13 cellular contexts compared by ENCODE assay signal in the genomic region with DNA sequence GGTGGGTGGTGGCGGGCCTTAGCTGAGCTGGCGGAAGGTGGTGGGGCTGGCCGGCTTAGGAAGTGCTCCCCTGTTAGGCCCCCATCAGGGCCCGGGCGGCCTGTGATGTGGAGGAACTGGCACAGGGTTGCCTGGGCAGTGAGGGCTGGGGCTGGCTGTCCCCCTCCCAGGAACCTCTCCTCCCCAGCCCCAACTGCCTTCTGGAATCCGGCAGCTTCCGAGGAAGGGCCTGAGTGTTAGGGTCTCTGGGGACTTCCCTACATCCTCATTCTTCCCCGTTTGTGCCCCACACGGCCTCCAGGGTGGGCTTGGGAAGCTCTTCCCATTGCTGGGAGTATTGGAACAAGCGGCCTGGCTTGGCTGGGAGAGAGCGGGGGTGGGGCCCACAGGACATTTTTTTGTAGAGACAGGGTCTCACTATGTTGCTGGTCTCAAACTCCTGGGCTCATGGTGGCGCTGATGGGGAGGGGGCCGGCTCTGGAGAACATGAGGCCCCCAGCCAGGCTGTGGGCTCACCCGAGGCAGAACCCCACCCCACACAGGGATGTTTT.
DNase-seq lines count a peak whose midpoint lies in the region; ATAC-seq and TF ChIP-seq lines count a peak whose summit lies in the region.
"Had no signal": no experiment of that assay in that cellular context is flagged by ENCODE, and none has a peak within 500 bp of the region (broad histone marks: within the 10 kb centered on the region; RNA-seq: fewer than 3 reads in every experiment).

No MANE protein-coding gene starts in this region.

- TF ChIP-seq POLR2A in GM18505 (IDR thresholded peaks at IDR 0.05; ENCODE audit: borderline replicate concordance, extremely low read depth, insufficient read depth, insufficient read length): no peak

- H3K4me1 ChIP-seq in ACC112 (ENCODE audit: control insufficient read depth, insufficient read depth, low read length, unreplicated experiment) (peaks cover 40% of the 10 kb centered on the region), right cardiac atrium (ENCODE audit: control insufficient read depth, insufficient read depth, low read length) (peaks cover 20% of the 10 kb centered on the region), psoas muscle (peaks cover 67% of the 10 kb centered on the region)
- H3K4me1 ChIP-seq: HAP-1 had no signal

- H2AFZ ChIP-seq in ACC112 (ENCODE audit: low read length, unreplicated experiment): peak overlapping the region; percentile 14

- peak; percentile 44 for DNase-seq in SK-N-DZ (ENCODE audit: low spot score)
- peak in 2 of 3 donors; percentile 49 to 52 for DNase-seq in right cardiac atrium
- no peak for DNase-seq in psoas muscle
- DNase-seq in occipital lobe (lab: John Stamatoyannopoulos, UW): no peak
- DNase-seq in activated naive CD4-positive, alpha-beta T cell treated with Interleukin-2 at 50 U/mL for 16 hours: no peak
- DNase-seq in left lobe of liver (ENCODE audit: low spot score): no peak
- DNase-seq: activated CD8-positive, alpha-beta T cell treated with anti-CD3 and anti-CD28 coated beads for 36 hours; activated naive CD8-positive, alpha-beta T cell treated with anti-CD3 and anti-CD28 coated beads, Interleukin-2, amount 10 ng/mL, durations not matched to agents 7 days and 5 days; NCI-H510A; T-cell had no signal

- TF ChIP-seq CTCF in psoas muscle (IDR thresholded peaks at IDR 0.05): no peak

- WGBS in right cardiac atrium: 57% methylated on average over 14 of the region's 14 CpGs
- WGBS in psoas muscle, 3 donors: 60 to 73% (median 61%) methylated on average over 13 to 14 of the region's 14 CpGs

- no peaks in the 10 kb centered on the region for H3K36me3 ChIP-seq in ACC112 (ENCODE audit: insufficient read depth, low read length)
- H3K36me3 ChIP-seq in psoas muscle (ENCODE audit: insufficient read depth in 1 of 2, low read depth in 1 of 2): no peaks in the 10 kb centered on the region
- H3K36me3 ChIP-seq: HAP-1 had no signal

- H3K4me3 ChIP-seq in ACC112 (ENCODE audit: low read depth, low read length) (no peak overlapping the region), right cardiac atrium (ENCODE audit: low read length) (no peak overlapping the region), psoas muscle (no peak overlapping the region)
- H3K4me3 ChIP-seq: HAP-1 had no signal

- H3K27me3 ChIP-seq in ACC112 (ENCODE audit: insufficient read depth, low read length): no peaks in the 10 kb centered on the region
- H3K27me3 ChIP-seq in right cardiac atrium (ENCODE audit: control insufficient read depth, insufficient read depth): no peaks in the 10 kb centered on the region
- H3K27me3 ChIP-seq in psoas muscle (ENCODE audit: insufficient read depth in 3 of 3, low read length in 2 of 3): no peaks in the 10 kb centered on the region

- H3K27ac ChIP-seq in ACC112 (ENCODE audit: low read depth, low read length): peak overlapping the region; percentile 41; the same call in 1 of the 2 replicates
- H3K27ac ChIP-seq in right cardiac atrium (ENCODE audit: low read length): peak overlapping the region; percentile 91
- H3K27ac ChIP-seq in psoas muscle: peak overlapping the region; percentile 74

- intact Hi-C loops in right cardiac atrium (cut with DNase I): no loop called here
- intact Hi-C loops in psoas muscle (cut with DNase I): no loop called here

- ATAC-seq in right cardiac atrium (peak in 1 of 2 donors; percentile 1), psoas muscle (no peak), left lobe of liver (no peak), GM18505 (IDR thresholded peaks at IDR 0.05; ENCODE audit: unreplicated experiment) (no peak)
- ATAC-seq: activated CD8-positive, alpha-beta T cell treated with anti-CD3 and anti-CD28 coated beads for 36 hours; T-cell had no signal

- peaks cover 9% of the 10 kb centered on the region for H3K79me2 ChIP-seq in ACC112 (ENCODE audit: control insufficient read depth, insufficient read depth, low read length, unreplicated experiment)

- no peaks in the 10 kb centered on the region for H3K9me3 ChIP-seq in right cardiac atrium (ENCODE audit: control insufficient read depth, low read length)
- H3K9me3 ChIP-seq in psoas muscle: no peaks in the 10 kb centered on the region
- H3K9me3 ChIP-seq: HAP-1 had no signal

Comparison
In these comparisons a context has a peak if more than half of its experiments do, and no peak if none do; other contexts are left out.
1. H3K27ac ChIP-seq: peak in every context shown above with its lines; median percentile 91 in right cardiac atrium; 74 in psoas muscle; 41 in ACC112.
2. DNase-seq: peak in SK-N-DZ (single experiment) and right cardiac atrium (2 of 3); none in psoas muscle (0 of 2), occipital lobe (single experiment), activated naive CD4-positive, alpha-beta T cell treated with Interleukin-2 at 50 U/mL for 16 hours (single experiment) and left lobe of liver (single experiment).